12 cellular contexts compared by ENCODE assay signal in the genomic region with DNA sequence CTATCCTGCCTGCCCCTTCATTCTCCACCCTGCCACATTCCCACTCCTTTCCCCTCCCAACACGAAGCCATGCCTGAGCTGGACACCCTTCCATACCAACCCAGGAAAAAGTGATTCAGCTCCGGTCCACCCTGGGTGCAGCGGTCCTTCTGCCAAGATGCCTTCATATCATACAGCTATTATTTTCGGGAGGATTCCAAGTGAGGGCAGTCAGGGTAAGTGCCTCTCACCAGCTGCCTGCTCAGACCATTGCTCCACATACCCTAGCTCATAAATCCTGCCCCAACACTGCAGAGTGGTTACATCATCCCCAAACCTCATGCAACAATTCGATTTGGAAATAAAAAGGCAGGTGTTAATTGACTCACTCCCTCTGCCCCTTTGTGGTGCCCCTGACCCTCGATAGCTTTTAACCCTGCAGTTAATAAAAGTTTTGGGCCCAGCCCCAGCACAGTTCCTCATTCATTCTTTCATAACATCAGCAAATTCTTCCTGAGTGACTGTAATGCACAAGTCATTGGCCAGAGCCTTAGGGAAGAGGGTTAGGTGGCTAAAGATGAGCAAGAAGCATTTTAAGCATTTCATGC. TPM values are rescaled to one million over a fixed set of nuclear protein-coding genes. Genes with fewer than 3 reads are reported as not detected.
DNase-seq lines count a peak whose midpoint lies in the region; ATAC-seq and TF ChIP-seq lines count a peak whose summit lies in the region.
"Had no signal": no experiment of that assay in that cellular context is flagged by ENCODE, and none has a peak within 500 bp of the region (broad histone marks: within the 10 kb centered on the region; RNA-seq: fewer than 3 reads in every experiment).

No MANE protein-coding gene starts in this region.

- H3K56ac ChIP-seq in mesendoderm (ENCODE audit: low read length), result no peak overlapping the region

- WGBS in mesendoderm (ENCODE audit: extremely low coverage, insufficient coverage, low lambda C conversion rate), result no CpG with 5 or more reads among the region's 6 CpGs

- no peak overlapping the region for H3K9ac ChIP-seq in mesendoderm (ENCODE audit: low read length)

- no peak overlapping the region for H2BK15ac ChIP-seq in mesendoderm (replicated peaks; ENCODE audit: low read depth)

- H3K79me1 ChIP-seq in mesendoderm (ENCODE audit: low read length), result no peaks in the 10 kb centered on the region

- H3K27me3 ChIP-seq in mesendoderm (ENCODE audit: insufficient read depth, low read length, poor library complexity), result no peaks in the 10 kb centered on the region
- H3K27me3 ChIP-seq: esophagus muscularis mucosa had no signal

- H3K36me3 ChIP-seq in mesendoderm (ENCODE audit: control insufficient read depth, insufficient read depth, low read length), result no peaks in the 10 kb centered on the region
- H3K36me3 ChIP-seq: esophagus muscularis mucosa had no signal

- H3K4me2 ChIP-seq in mesendoderm (ENCODE audit: low read length), result no peak overlapping the region

- no peak overlapping the region for H2BK120ac ChIP-seq in mesendoderm (ENCODE audit: low read depth, low read length)

- TF ChIP-seq CTCF in NB4 (IDR thresholded peaks at IDR 0.05; ENCODE audit: low read depth, low read length), result no peak
- no peak for TF ChIP-seq CTCF in MCF 10A (IDR thresholded peaks at IDR 0.05; ENCODE audit: unreplicated experiment)

- H2AK5ac ChIP-seq in mesendoderm (ENCODE audit: low read length), result no peak overlapping the region

- H3K4me3 ChIP-seq in NB4 (ENCODE audit: low read depth, low read length), result no peak overlapping the region
- H3K4me3 ChIP-seq in mesendoderm (ENCODE audit: low read length), result no peak overlapping the region
- H3K4me3 ChIP-seq: esophagus muscularis mucosa had no signal

- no peak overlapping the region for H3K4ac ChIP-seq in mesendoderm (ENCODE audit: low read depth, low read length)

- H3K27ac ChIP-seq in mesendoderm (ENCODE audit: low read depth, low read length), result no peak overlapping the region
- H3K27ac ChIP-seq: esophagus muscularis mucosa, VCaP had no signal

- H3K23ac ChIP-seq in mesendoderm (ENCODE audit: low read length), result no peak overlapping the region

- CTCF ChIA-PET in MCF 10A (lab: Yijun Ruan, JAX), result interaction anchor here (0.6 to 2.2 kb wide), 12 partner anchors 16 to 1647 kb away, joined by 3 to 12 read pairs (median 3); no protein-coding TSS in a partner anchor

- DNase-seq in COLO829 (ENCODE audit: low spot score) (peak; percentile 4), NB4 (ENCODE audit: low read depth) (peak; percentile 97), MCF 10A (ENCODE audit: unreplicated experiment) (peak; percentile 92), mesendoderm (peak; percentile 63), UCSD-AML1 (lab: John Stamatoyannopoulos, UW; ENCODE audit: unreplicated experiment) (no peak)
- no peak for DNase-seq in stimulated activated effector memory CD8-positive, alpha-beta T cell treated with anti-CD3 and anti-CD28 coated beads, Interleukin-12 subunit alpha, Interleukin-12 subunit beta, amount 100 ng/mL, for 72 hours (ENCODE audit: low spot score in 2 of 2)
- DNase-seq: naive B cell had no signal

- no peaks in the 10 kb centered on the region for H3K9me3 Mint-ChIP-seq in MCF 10A (ENCODE audit: unreplicated experiment)
- H3K9me3 Mint-ChIP-seq in stimulated activated effector memory CD8-positive, alpha-beta T cell treated with anti-CD3 and anti-CD28 coated beads, Interleukin-12 subunit alpha, Interleukin-12 subunit beta, amount 100 ng/mL, for 72 hours, result peaks cover 5% of the 10 kb centered on the region
- H3K9me3 Mint-ChIP-seq: activated naive CD4-positive, alpha-beta T cell treated with anti-CD3 and anti-CD28 coated beads, Interleukin-2, amount 50 U/mL, for 24 hours had no signal

- no peaks in the 10 kb centered on the region for H3K4me1 ChIP-seq in mesendoderm (ENCODE audit: control insufficient read depth, low read depth, low read length)

- H2BK5ac ChIP-seq in mesendoderm (ENCODE audit: low read length), result no peak overlapping the region

- H4K8ac ChIP-seq in mesendoderm (ENCODE audit: low read depth, low read length), result no peak overlapping the region

- peaks cover 21% of the 10 kb centered on the region for H3K4me1 Mint-ChIP-seq in MCF 10A (ENCODE audit: insufficient read depth, unreplicated experiment)
- H3K4me1 Mint-ChIP-seq in stimulated activated effector memory CD8-positive, alpha-beta T cell treated with anti-CD3 and anti-CD28 coated beads, Interleukin-12 subunit alpha, Interleukin-12 subunit beta, amount 100 ng/mL, for 72 hours, result no peaks in the 10 kb centered on the region
- H3K4me1 Mint-ChIP-seq: activated naive CD4-positive, alpha-beta T cell treated with anti-CD3 and anti-CD28 coated beads, Interleukin-2, amount 50 U/mL, for 24 hours; naive B cell had no signal

- H3K27me3 Mint-ChIP-seq in MCF 10A (ENCODE audit: insufficient read depth, unreplicated experiment), result no peaks in the 10 kb centered on the region

- H3K27ac Mint-ChIP-seq in MCF 10A (ENCODE audit: low read depth, unreplicated experiment), result peak overlapping the region; percentile 84
- H3K27ac Mint-ChIP-seq in stimulated activated effector memory CD8-positive, alpha-beta T cell treated with anti-CD3 and anti-CD28 coated beads, Interleukin-12 subunit alpha, Interleukin-12 subunit beta, amount 100 ng/mL, for 72 hours, result no peak overlapping the region
- H3K27ac Mint-ChIP-seq: naive B cell had no signal

- no peaks in the 10 kb centered on the region for H3K36me3 Mint-ChIP-seq in MCF 10A (ENCODE audit: insufficient read depth, unreplicated experiment)
- no peaks in the 10 kb centered on the region for H3K36me3 Mint-ChIP-seq in stimulated activated effector memory CD8-positive, alpha-beta T cell treated with anti-CD3 and anti-CD28 coated beads, Interleukin-12 subunit alpha, Interleukin-12 subunit beta, amount 100 ng/mL, for 72 hours
- H3K36me3 Mint-ChIP-seq: activated naive CD4-positive, alpha-beta T cell treated with anti-CD3 and anti-CD28 coated beads, Interleukin-2, amount 50 U/mL, for 24 hours; naive B cell had no signal

- no peak overlapping the region for H3K18ac ChIP-seq in mesendoderm (ENCODE audit: low read length)

- intact Hi-C loops in MCF 10A (cut with micrococcal nuclease), result loop anchor here (2.0 kb wide), 1 partner anchor 64 kb away; no protein-coding TSS in a partner anchor

- H3K4me3 Mint-ChIP-seq in MCF 10A (ENCODE audit: unreplicated experiment), result peak overlapping the region; percentile 65
- H3K4me3 Mint-ChIP-seq in stimulated activated effector memory CD8-positive, alpha-beta T cell treated with anti-CD3 and anti-CD28 coated beads, Interleukin-12 subunit alpha, Interleukin-12 subunit beta, amount 100 ng/mL, for 72 hours, result no peak overlapping the region
- H3K4me3 Mint-ChIP-seq: activated naive CD4-positive, alpha-beta T cell treated with anti-CD3 and anti-CD28 coated beads, Interleukin-2, amount 50 U/mL, for 24 hours; naive B cell had no signal

- no peaks in the 10 kb centered on the region for H3K79me2 ChIP-seq in mesendoderm (ENCODE audit: control insufficient read depth, insufficient read depth, low read length)

- no peak for TF ChIP-seq POLR2A in NB4 (IDR thresholded peaks at IDR 0.05; ENCODE audit: extremely low read depth, insufficient read length)

- ATAC-seq in GM19328 (IDR thresholded peaks at IDR 0.05; ENCODE audit: unreplicated experiment) (no peak), GM18519 (IDR thresholded peaks at IDR 0.05; ENCODE audit: low FRiP score, unreplicated experiment) (no peak)
- no peak for ATAC-seq in stimulated activated effector memory CD8-positive, alpha-beta T cell treated with anti-CD3 and anti-CD28 coated beads, Interleukin-12 subunit alpha, Interleukin-12 subunit beta, amount 100 ng/mL, for 72 hours

- BruUV-seq in MCF 10A (replicated peaks; lab: Mats Ljungman, UMichigan), result no TSS peak

- POLR2A ChIA-PET in MCF 10A (lab: Yijun Ruan, JAX), result interaction anchor here (0.5 to 5.5 kb wide), 17 partner anchors 11 to 1648 kb away, joined by 3 to 64 read pairs (median 3); a partner anchor contains a TSS

- no peak overlapping the region for H4K5ac ChIP-seq in mesendoderm (ENCODE audit: low read length)

RNA-seq across cellular contexts. Expression of a gene that starts 42.6 kb away (rescaled TPM):
- 7.3 and 8.1 TPM in 2 replicates for total RNA-seq in MCF 10A (2022)
- 1.4 TPM for polyA plus RNA-seq in mesendoderm (2013, experiment 1 of 2)
- 1.3 TPM for polyA plus RNA-seq in mesendoderm (2013, experiment 2 of 2)

Comparison
In these comparisons a context has a peak if more than half of its experiments do, and no peak if none do; other contexts are left out.
1. DNase-seq: peak in COLO829 (single experiment), NB4 (single experiment), MCF 10A (single experiment) and mesendoderm (single experiment); none in stimulated activated effector memory CD8-positive, alpha-beta T cell treated with anti-CD3 and anti-CD28 coated beads, Interleukin-12 subunit alpha, Interleukin-12 subunit beta, amount 100 ng/mL, for 72 hours (0 of 2) and UCSD-AML1 (single experiment).